8 cellular contexts compared by ENCODE assay signal in the genomic region with DNA sequence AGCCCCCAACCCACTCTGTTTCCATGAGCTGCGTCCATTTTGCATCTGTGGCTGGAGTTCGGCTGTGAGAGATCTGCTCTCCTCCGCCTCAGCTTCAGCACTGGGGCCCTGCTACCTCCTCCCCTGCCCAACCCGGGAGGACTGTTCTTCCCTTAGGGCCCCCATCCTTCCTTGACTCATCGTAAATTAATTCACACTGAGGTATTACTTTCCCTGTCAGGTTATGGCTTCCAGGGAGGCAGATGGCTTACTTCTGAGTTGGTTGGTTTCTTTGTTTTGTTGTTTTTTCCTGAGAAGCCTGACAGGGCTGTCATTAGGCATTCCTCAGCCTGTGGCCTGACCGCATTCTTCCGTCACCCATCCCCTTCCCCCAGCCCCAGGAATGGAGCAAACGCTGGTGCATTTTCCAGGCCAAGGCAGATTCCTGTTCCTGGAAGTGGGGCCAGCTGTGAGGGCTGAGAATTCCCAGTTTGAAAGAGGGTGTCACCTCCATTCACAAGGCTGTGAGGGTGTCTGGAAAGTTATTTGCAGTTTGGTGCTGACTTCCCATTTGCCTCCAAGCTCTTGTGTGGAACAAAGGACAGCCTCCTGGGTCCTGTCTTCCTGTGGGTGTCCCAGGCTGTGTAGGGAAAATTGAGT. TPM values are rescaled to one million over a fixed set of nuclear protein-coding genes. Genes with fewer than 3 reads are reported as not detected.
A peak's percentile ranks its signal among the peaks of the same experiment; 100 is the strongest.
DNase-seq lines count a peak whose midpoint lies in the region; ATAC-seq and TF ChIP-seq lines count a peak whose summit lies in the region.

No MANE protein-coding gene starts in this region.

- CTCF ChIA-PET in PC-9 (lab: Charles Lee): no interaction called here

- H4K20me1 ChIP-seq in BLaER1 treated with 17β-estradiol and CSF1 and Interleukin-3, amounts not matched to agents 10 nM and 100 nM: no peaks in the 10 kb centered on the region
- no peaks in the 10 kb centered on the region for H4K20me1 ChIP-seq in PC-9 (ENCODE audit: insufficient read depth)

- ATAC-seq in omental fat pad (ENCODE audit: low FRiP score) (peak; percentile 51), GM18505 (IDR thresholded peaks at IDR 0.05; ENCODE audit: unreplicated experiment) (no peak), GM21737 (IDR thresholded peaks at IDR 0.05; ENCODE audit: unreplicated experiment) (no peak), GM19324 (IDR thresholded peaks at IDR 0.05; ENCODE audit: low FRiP score, unreplicated experiment) (no peak)

- H3K4me2 ChIP-seq in BLaER1 treated with 17β-estradiol and CSF1 and Interleukin-3, amounts not matched to agents 10 nM and 100 nM: peak overlapping the region in 9 of 11 experiments; percentile 7 to 56 (median 41); a peak in 11 of 22 replicates
- H3K4me2 ChIP-seq in PC-9: peak overlapping the region; percentile 75

- H2AFZ ChIP-seq in PC-9: peak overlapping the region; percentile 36; the same call in 1 of the 2 replicates

- no peaks in the 10 kb centered on the region for H3K79me2 ChIP-seq in PC-9 (ENCODE audit: low read depth)

- TF ChIP-seq POLR2A in GM18505 (IDR thresholded peaks at IDR 0.05; ENCODE audit: borderline replicate concordance, extremely low read depth, insufficient read depth, insufficient read length): no peak

- peak overlapping the region in 6 of 11 experiments; percentile 6 to 47 (median 32); a peak in 7 of 22 replicates for H3K27ac ChIP-seq in BLaER1 treated with 17β-estradiol and CSF1 and Interleukin-3, amounts not matched to agents 10 nM and 100 nM
- H3K27ac ChIP-seq in PC-9: peak overlapping the region; percentile 75

- no peaks in the 10 kb centered on the region for H3K27me3 ChIP-seq in BLaER1 treated with 17β-estradiol and CSF1 and Interleukin-3, amounts not matched to agents 10 nM and 100 nM
- no peaks in the 10 kb centered on the region for H3K27me3 ChIP-seq in PC-9 (ENCODE audit: insufficient read depth, low read depth)

- H3K4me3 ChIP-seq in BLaER1 treated with 17β-estradiol and CSF1 and Interleukin-3, amounts not matched to agents 10 nM and 100 nM: no peak overlapping the region
- peak overlapping the region; percentile 21; the same call in 1 of the 2 replicates for H3K4me3 ChIP-seq in PC-9

- TF ChIP-seq CTCF in PC-9 (conservative IDR thresholded peaks at IDR 0.05): no peak
- no peak for TF ChIP-seq CTCF in omental fat pad (IDR thresholded peaks at IDR 0.05)

- BruUV-seq in PC-9 (replicated peaks; lab: Mats Ljungman, UMichigan): no TSS peak

- peaks cover 37% of the 10 kb centered on the region for H3F3A ChIP-seq in PC-9 (ENCODE audit: insufficient read depth, low read depth)

- H3K9ac ChIP-seq in BLaER1 treated with 17β-estradiol and CSF1 and Interleukin-3, amounts not matched to agents 10 nM and 100 nM: no peak overlapping the region; a peak in 1 of 22 replicates

- H3K4me1 ChIP-seq in BLaER1 treated with 17β-estradiol and CSF1 and Interleukin-3, amounts not matched to agents 10 nM and 100 nM: peaks cover 8 to 37% (median 29%) of the 10 kb centered on the region in 10 experiments
- H3K4me1 ChIP-seq in PC-9 (replicated peaks; ENCODE audit: insufficient read depth): peaks cover 70% of the 10 kb centered on the region

- POLR2A ChIA-PET in PC-9 (lab: Charles Lee; ENCODE audit: unreplicated experiment): interaction anchor here (0.6 to 1.0 kb wide), 3 partner anchors 60 to 143 kb away, joined by 3 to 5 read pairs (median 3); no protein-coding TSS in a partner anchor

- no peaks in the 10 kb centered on the region for H3K9me2 ChIP-seq in PC-9 (ENCODE audit: insufficient read depth)

- no peaks in the 10 kb centered on the region for H3K36me3 ChIP-seq in BLaER1 treated with 17β-estradiol and CSF1 and Interleukin-3, amounts not matched to agents 10 nM and 100 nM
- H3K36me3 ChIP-seq in PC-9 (ENCODE audit: low read depth): no peaks in the 10 kb centered on the region

- DNase-seq in PC-9: peak; percentile 93 to 99
- peak; percentile 90 for DNase-seq in fibroblast of gingiva (ENCODE audit: low read depth)
- DNase-seq in omental fat pad (ENCODE audit: low spot score): no peak
- DNase-seq in stimulated activated CD4-positive, alpha-beta T cell treated with anti-CD3 and anti-CD28 coated beads, Interleukin-4, amount 100 ng/mL, for 1 hour: no peak

- intact Hi-C loops in PC-9 (cut with micrococcal nuclease; ENCODE audit: unreplicated experiment): loop anchor here (1.0 to 2.0 kb wide), 7 partner anchors 33 to 283 kb away; a partner anchor contains a TSS

- H3K9me3 ChIP-seq in BLaER1 treated with 17β-estradiol and CSF1 and Interleukin-3, amounts not matched to agents 10 nM and 100 nM (replicated peaks in 1 of 11): peaks cover 13 to 30% (median 25%) of the 10 kb centered on the region in 11 experiments; a peak in 21 of 22 replicates
- peaks cover 6% of the 10 kb centered on the region; the same call in 1 of the 2 replicates for H3K9me3 ChIP-seq in PC-9 (ENCODE audit: insufficient read depth, low read depth)

RNA-seq across cellular contexts. Expression of a gene that starts 11.6 kb away (rescaled TPM):
- total RNA-seq in PC-9 (2021) (not detected in 2 replicates), omental fat pad (not detected)

RNA-seq across cellular contexts. Expression of a gene that starts 24.1 kb away (rescaled TPM):
- total RNA-seq in PC-9 (2021): not detected in 2 replicates
- total RNA-seq in omental fat pad: 1 to 10 TPM in 3 of 4 donors, not detected in 1; 2.0 to 4.5 (median 2.3) TPM

Comparison
In these comparisons a context has a peak if more than half of its experiments do, and no peak if none do; other contexts are left out.
1. DNase-seq: peak in PC-9 (2 of 2) and fibroblast of gingiva (single experiment); none in omental fat pad (single experiment) and stimulated activated CD4-positive, alpha-beta T cell treated with anti-CD3 and anti-CD28 coated beads, Interleukin-4, amount 100 ng/mL, for 1 hour (single experiment).